8 cellular contexts compared by ENCODE assay signal in genomic region chr2:96869281-96869823, GRCh38.
A peak's percentile ranks its signal among the peaks of the same experiment; 100 is the strongest.
DNase-seq lines count a peak whose midpoint lies in the region; ATAC-seq and TF ChIP-seq lines count a peak whose summit lies in the region.

No MANE protein-coding gene starts in this region.

- no peak for TF ChIP-seq CTCF in AG04449 (IDR thresholded peaks at IDR 0.05; ENCODE audit: insufficient read depth, low read length, missing control alignments)

- H3K27me3 ChIP-seq in layer of hippocampus (ENCODE audit: control insufficient read depth, insufficient read depth, low read length) = no peaks in the 10 kb centered on the region

- ATAC-seq in GM19023 (IDR thresholded peaks at IDR 0.05; ENCODE audit: unreplicated experiment) = peak; percentile 20
- ATAC-seq in stimulated activated naive CD8-positive, alpha-beta T cell treated with anti-CD3 and anti-CD28 coated beads, Interleukin-15, amount 100 ng/mL, for 72 hours = peak; percentile 21

- peaks cover 57% of the 10 kb centered on the region for H3K4me1 Mint-ChIP-seq in stimulated activated naive CD8-positive, alpha-beta T cell treated with anti-CD3 and anti-CD28 coated beads, Interleukin-15, amount 100 ng/mL, for 72 hours

- no peaks in the 10 kb centered on the region for H3K9me3 Mint-ChIP-seq in stimulated activated naive CD8-positive, alpha-beta T cell treated with anti-CD3 and anti-CD28 coated beads, Interleukin-15, amount 100 ng/mL, for 72 hours

- peaks cover 10% of the 10 kb centered on the region for H3K27me3 Mint-ChIP-seq in stimulated activated naive CD8-positive, alpha-beta T cell treated with anti-CD3 and anti-CD28 coated beads, Interleukin-15, amount 100 ng/mL, for 72 hours

- DNase-seq in AG04449 (ENCODE audit: low read depth, low spot score) (no peak), NCI-H69 (lab: John Stamatoyannopoulos, UW) (peak; percentile 65), NCI-H128 (lab: John Stamatoyannopoulos, UW; ENCODE audit: unreplicated experiment) (no peak)
- DNase-seq in stimulated activated naive CD8-positive, alpha-beta T cell treated with anti-CD3 and anti-CD28 coated beads, Interleukin-15, amount 100 ng/mL, for 72 hours = no peak
- no peak for DNase-seq in activated effector memory CD4-positive, alpha-beta T cell treated with anti-CD3 and anti-CD28 coated beads, Interleukin-2, amount 50 U/mL, for 16 hours

- peak overlapping the region; percentile 96 for H3K27ac ChIP-seq in cingulate gyrus (ENCODE audit: low read depth, low read length)
- peak overlapping the region; percentile 97 for H3K27ac ChIP-seq in layer of hippocampus (ENCODE audit: low read depth, low read length)

- H3K4me3 Mint-ChIP-seq in stimulated activated naive CD8-positive, alpha-beta T cell treated with anti-CD3 and anti-CD28 coated beads, Interleukin-15, amount 100 ng/mL, for 72 hours = peak overlapping the region; percentile 92 to 93

- H3K27ac Mint-ChIP-seq in stimulated activated naive CD8-positive, alpha-beta T cell treated with anti-CD3 and anti-CD28 coated beads, Interleukin-15, amount 100 ng/mL, for 72 hours = no peak overlapping the region

- CTCF ChIA-PET in AG04449 (lab: Yijun Ruan, JAX) = interaction anchor here (1.0 to 4.3 kb wide), 12 partner anchors 9 to 92 kb away, joined by 3 to 50 read pairs (median 4); partner anchors contain the start of genes ANKRD39 and CNNM3

- POLR2A ChIA-PET in AG04449 (lab: Yijun Ruan, JAX) = interaction anchor here (0.9 to 2.1 kb wide), 3 partner anchors 11 to 107 kb away, joined by 3 to 22 read pairs (median 5); partner anchors contain the start of genes ANKRD39 and CNNM3

- peak overlapping the region; percentile 87 for H3K4me3 ChIP-seq in AG04449 (ENCODE audit: low read depth, low read length)
